Comparison of ENCODE assay signal across 26 cellular contexts in the genomic region with DNA sequence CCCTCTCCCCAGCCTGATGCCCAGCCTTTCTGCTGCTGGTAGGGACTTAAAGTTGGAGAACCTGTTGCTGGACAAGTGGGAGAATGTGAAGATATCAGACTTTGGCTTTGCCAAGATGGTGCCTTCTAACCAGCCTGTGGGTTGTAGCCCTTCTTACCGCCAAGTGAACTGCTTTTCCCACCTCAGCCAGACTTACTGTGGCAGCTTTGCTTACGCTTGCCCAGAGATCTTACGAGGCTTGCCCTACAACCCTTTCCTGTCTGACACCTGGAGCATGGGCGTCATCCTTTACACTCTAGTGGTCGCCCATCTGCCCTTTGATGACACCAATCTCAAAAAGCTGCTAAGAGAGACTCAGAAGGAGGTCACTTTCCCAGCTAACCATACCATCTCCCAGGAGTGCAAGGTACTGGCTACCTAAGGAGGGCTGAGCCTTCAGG. TPM values are rescaled to one million over a fixed set of nuclear protein-coding genes. Genes with fewer than 3 reads are reported as not detected.
DNase-seq lines count a peak whose midpoint lies in the region; ATAC-seq and TF ChIP-seq lines count a peak whose summit lies in the region.
"Had no signal": no experiment of that assay in that cellular context is flagged by ENCODE, and none has a peak within 500 bp of the region (broad histone marks: within the 10 kb centered on the region; RNA-seq: fewer than 3 reads in every experiment).

No MANE protein-coding gene starts in this region.

- H3K27ac ChIP-seq in coronary artery: no peak overlapping the region
- H3K27ac ChIP-seq: BLaER1 treated with 17β-estradiol and CSF1 and Interleukin-3, amounts not matched to agents 10 nM and 100 nM; heart left ventricle; psoas muscle; skin epidermis; testis had no signal

- TF ChIP-seq CTCF in coronary artery (IDR thresholded peaks at IDR 0.05): no peak

- CTCF ChIA-PET in activated naive CD4-positive, alpha-beta T cell treated with anti-CD3 and anti-CD28 coated beads for 36 hours (lab: Charles Lee): interaction anchor here (1.2 to 2.1 kb wide), 2 partner anchors 9 to 225 kb away, joined by 4 to 5 read pairs; partner anchors contain the start of gene MDP1

- no peak for DNase-seq in activated naive CD4-positive, alpha-beta T cell treated with anti-CD3 and anti-CD28 coated beads for 36 hours
- no peak for DNase-seq in activated naive CD4-positive, alpha-beta T cell (lab: John Stamatoyannopoulos, UW)
- DNase-seq in NAMALWA (ENCODE audit: low spot score): peak; percentile 38
- DNase-seq in coronary artery (ENCODE audit: low spot score): peak; percentile 22
- DNase-seq in stimulated activated CD8-positive, alpha-beta memory T cell treated with anti-CD3 and anti-CD28 coated beads, Interleukin-4, amount 100 ng/mL, for 48 hours: peak; percentile 19
- no peak for DNase-seq in DMS53 (lab: John Stamatoyannopoulos, UW)
- DNase-seq: activated CD4-positive, alpha-beta T cell treated with anti-CD3 and anti-CD28 coated beads, Interleukin-2, amount 50 U/mL, for 48 hours; EL; HCEC 1CT; heart left ventricle; mammary epithelial cell; NCI-H1105 treated with DMSO at 0.1 percent for 48 hours; NCI-H2029 treated with DMSO at 0.1 percent for 48 hours; NCI-H2227 treated with DMSO at 0.1 percent for 48 hours; NCI-H748 treated with DMSO at 0.1 percent for 48 hours; nucleus accumbens; psoas muscle; stimulated activated CD4-positive, alpha-beta T cell treated with anti-CD3 and anti-CD28 coated beads, Interleukin-1b, Interleukin-23, amount 100 ng/mL, for 48 hours; T1000; testis had no signal

- ATAC-seq in HG03520 (IDR thresholded peaks at IDR 0.05; ENCODE audit: unreplicated experiment) (no peak), HG03135 (IDR thresholded peaks at IDR 0.05; ENCODE audit: unreplicated experiment) (no peak)
- ATAC-seq: heart left ventricle, psoas muscle had no signal

- H3K36me3 Mint-ChIP-seq in activated naive CD4-positive, alpha-beta T cell treated with anti-CD3 and anti-CD28 coated beads for 36 hours (ENCODE audit: low read depth): peaks cover 59% of the 10 kb centered on the region

- no peak overlapping the region for H3K4me3 Mint-ChIP-seq in activated naive CD4-positive, alpha-beta T cell treated with anti-CD3 and anti-CD28 coated beads for 36 hours

- H3K4me3 ChIP-seq in coronary artery: no peak overlapping the region
- H3K4me3 ChIP-seq: BLaER1 treated with 17β-estradiol and CSF1 and Interleukin-3, amounts not matched to agents 10 nM and 100 nM; heart left ventricle; psoas muscle; skin epidermis; testis had no signal

- H3K27ac Mint-ChIP-seq in activated naive CD4-positive, alpha-beta T cell treated with anti-CD3 and anti-CD28 coated beads for 36 hours: peak overlapping the region; percentile 13

- no peaks in the 10 kb centered on the region for H3K27me3 Mint-ChIP-seq in activated naive CD4-positive, alpha-beta T cell treated with anti-CD3 and anti-CD28 coated beads for 36 hours (ENCODE audit: low read depth)

- peaks cover 29% of the 10 kb centered on the region for H3K4me1 Mint-ChIP-seq in activated naive CD4-positive, alpha-beta T cell treated with anti-CD3 and anti-CD28 coated beads for 36 hours (ENCODE audit: low read depth)

- H3K9me3 Mint-ChIP-seq in activated naive CD4-positive, alpha-beta T cell treated with anti-CD3 and anti-CD28 coated beads for 36 hours: peaks cover 7% of the 10 kb centered on the region

- intact Hi-C loops in activated naive CD4-positive, alpha-beta T cell treated with anti-CD3 and anti-CD28 coated beads for 36 hours (cut with micrococcal nuclease): no loop called here

RNA-seq across cellular contexts. Expression of gene TSSK4, which starts 1.6 kb away (rescaled TPM):
- not detected for total RNA-seq in activated naive CD4-positive, alpha-beta T cell treated with anti-CD3 and anti-CD28 coated beads for 36 hours
- total RNA-seq: chondrocyte, epithelial cell of proximal tubule, psoas muscle had no signal

RNA-seq across cellular contexts. Expression of gene CHMP4A, which starts 6.2 kb away (rescaled TPM):
- 10 to 100 TPM; 65.2 to 66.5 TPM for total RNA-seq in activated naive CD4-positive, alpha-beta T cell treated with anti-CD3 and anti-CD28 coated beads for 36 hours

RNA-seq across cellular contexts. Expression of gene MDP1, which starts 8.7 kb away (rescaled TPM):
- 10 to 100 TPM; 10.2 to 13.6 TPM for total RNA-seq in activated naive CD4-positive, alpha-beta T cell treated with anti-CD3 and anti-CD28 coated beads for 36 hours

RNA-seq across cellular contexts. Expression of gene TM9SF1, which starts 11.9 kb away (rescaled TPM):
- total RNA-seq in activated naive CD4-positive, alpha-beta T cell treated with anti-CD3 and anti-CD28 coated beads for 36 hours: 10 to 100 TPM; 14.7 to 15.1 TPM

RNA-seq across cellular contexts. Expression of gene IPO4, which starts 18.5 kb away (rescaled TPM):
- total RNA-seq in activated naive CD4-positive, alpha-beta T cell treated with anti-CD3 and anti-CD28 coated beads for 36 hours: 10 to 100 TPM; 64.2 to 74.5 TPM

Comparison
In these comparisons a context has a peak if more than half of its experiments do, and no peak if none do; other contexts are left out.
1. DNase-seq: peak in NAMALWA (single experiment), coronary artery (single experiment) and stimulated activated CD8-positive, alpha-beta memory T cell treated with anti-CD3 and anti-CD28 coated beads, Interleukin-4, amount 100 ng/mL, for 48 hours (single experiment); none in activated naive CD4-positive, alpha-beta T cell treated with anti-CD3 and anti-CD28 coated beads for 36 hours (single experiment), activated naive CD4-positive, alpha-beta T cell (0 of 4) and DMS53 (single experiment).